ENCODE assay signal across 8 cellular contexts in genomic region chr2:70984576-70985282, GRCh38. TPM values are rescaled to one million over a fixed set of nuclear protein-coding genes. Genes with fewer than 3 reads are reported as not detected.
DNase-seq lines count a peak whose midpoint lies in the region; ATAC-seq, FAIRE-seq and TF ChIP-seq lines count a peak whose summit lies in the region.

No MANE protein-coding gene starts in this region.

- POLR2A ChIA-PET in MCF 10A (lab: Yijun Ruan, JAX): no interaction called here

- H3K9me3 Mint-ChIP-seq in MCF 10A (ENCODE audit: unreplicated experiment): no peaks in the 10 kb centered on the region

- H3K9ac ChIP-seq in liver (ENCODE audit: low read depth in 1 of 2, low read length in 2 of 2): no peak overlapping the region

- peak; percentile 34 to 77 for TF ChIP-seq RAD21 in liver (IDR thresholded peaks at IDR 0.05)

- H3K4me3 ChIP-seq in AG10803 (ENCODE audit: low read length): no peak overlapping the region
- no peak overlapping the region for H3K4me3 ChIP-seq in WERI-Rb-1 (ENCODE audit: low read depth, low read length)
- H3K4me3 ChIP-seq in liver (ENCODE audit: low read depth in 1 of 3, low read length in 3 of 3): no peak overlapping the region

- no peaks in the 10 kb centered on the region for H3K9me3 ChIP-seq in WERI-Rb-1 (ENCODE audit: severe bottlenecking)
- no peaks in the 10 kb centered on the region for H3K9me3 ChIP-seq in liver (ENCODE audit: control insufficient read depth in 4 of 4, low read length in 3 of 4)

- CTCF ChIA-PET in MCF 10A (lab: Yijun Ruan, JAX): interaction anchor here (0.6 to 1.1 kb wide), 4 partner anchors 9 to 1391 kb away, joined by 3 to 4 read pairs (median 3); no protein-coding TSS in a partner anchor

- ATAC-seq in HG03439 (IDR thresholded peaks at IDR 0.05; ENCODE audit: unreplicated experiment) (peak; percentile 80), GM19455 (IDR thresholded peaks at IDR 0.05; ENCODE audit: unreplicated experiment) (no peak)

- intact Hi-C loops in MCF 10A (cut with micrococcal nuclease): no loop called here

- H3K4me3 Mint-ChIP-seq in MCF 10A (ENCODE audit: unreplicated experiment): no peak overlapping the region

- H3K27ac Mint-ChIP-seq in MCF 10A (ENCODE audit: low read depth, unreplicated experiment): no peak overlapping the region

- H3K27me3 Mint-ChIP-seq in MCF 10A (ENCODE audit: insufficient read depth, unreplicated experiment): no peaks in the 10 kb centered on the region

- H3K27ac ChIP-seq in WERI-Rb-1 (no peak overlapping the region; the same call in 1 of the 2 replicates), liver (ENCODE audit: low read depth in 1 of 2, low read length in 2 of 2) (no peak overlapping the region)

- DNase-seq in AG10803 (ENCODE audit: low read depth) (peak; percentile 36), GM19239 (ENCODE audit: insufficient read length, low spot score) (peak; percentile 82), WERI-Rb-1 (peak; percentile 85), MCF 10A (ENCODE audit: unreplicated experiment) (peak; percentile 48)
- peak; percentile 65 for DNase-seq in stimulated activated CD8-positive, alpha-beta memory T cell treated with anti-CD3 and anti-CD28 coated beads, Interleukin-15, amount 100 ng/mL, for 24 hours (ENCODE audit: low read depth)

- peak; percentile 60 for TF ChIP-seq CTCF in AG10803 (conservative IDR thresholded peaks at IDR 0.05; ENCODE audit: low read length)
- peak; percentile 98 for TF ChIP-seq CTCF in WERI-Rb-1 (IDR thresholded peaks at IDR 0.05; ENCODE audit: low read depth, low read length)
- peak; percentile 59 for TF ChIP-seq CTCF in MCF 10A (IDR thresholded peaks at IDR 0.05; ENCODE audit: unreplicated experiment)
- peak; percentile 51 for TF ChIP-seq CTCF in liver (IDR thresholded peaks at IDR 0.05; ENCODE audit: low read depth, low read length, missing input control)

- WGBS in liver: 51% methylated on average over 32 of the region's 32 CpGs

- no peaks in the 10 kb centered on the region for H3K4me1 ChIP-seq in liver (ENCODE audit: control insufficient read depth in 4 of 4, insufficient read depth in 4 of 4, low read length in 3 of 4)

- H3K36me3 Mint-ChIP-seq in MCF 10A (ENCODE audit: insufficient read depth, unreplicated experiment): peaks cover 29% of the 10 kb centered on the region

- H3K27me3 ChIP-seq in WERI-Rb-1 (ENCODE audit: insufficient read depth, low read depth, severe bottlenecking): no peaks in the 10 kb centered on the region
- H3K27me3 ChIP-seq in liver (ENCODE audit: control insufficient read depth in 4 of 4, insufficient read depth in 4 of 4, low read length in 3 of 4): no peaks in the 10 kb centered on the region

- no peak for FAIRE-seq in GM19239 (lab: Jason Lieb, UNC)

- no TSS peak for BruUV-seq in MCF 10A (replicated peaks; lab: Mats Ljungman, UMichigan)

- H3K36me3 ChIP-seq in WERI-Rb-1 (peaks cover 43% of the 10 kb centered on the region), liver (ENCODE audit: control insufficient read depth in 4 of 4, insufficient read depth in 3 of 4, low read depth in 1 of 4, low read length in 3 of 4) (peaks cover 8 to 41% (median 23%) of the 10 kb centered on the region in 4 donors)

- no peaks in the 10 kb centered on the region for H3K4me1 Mint-ChIP-seq in MCF 10A (ENCODE audit: insufficient read depth, unreplicated experiment)

TF ChIP-seq in liver, 16 proteins besides CTCF, POLR2A, EP300 and RAD21:
- TF ChIP-seq GABPA (IDR thresholded peaks at IDR 0.05 in 1 of 2, conservative IDR thresholded peaks at IDR 0.05 in 1 of 2) (no peak), MAX (IDR thresholded peaks at IDR 0.05) (no peak), JUND (IDR thresholded peaks at IDR 0.05) (no peak), ATF3 (IDR thresholded peaks at IDR 0.05) (no peak), HNF4A (conservative IDR thresholded peaks at IDR 0.05) (no peak), FOXA2 (IDR thresholded peaks at IDR 0.05) (no peak), EGR1 (IDR thresholded peaks at IDR 0.05; ENCODE audit: low read depth in 2 of 2) (no peak), SP1 (IDR thresholded peaks at IDR 0.05) (no peak), ZBTB33 (IDR thresholded peaks at IDR 0.05) (no peak), RXRA (IDR thresholded peaks at IDR 0.05) (no peak), FOXA1 (IDR thresholded peaks at IDR 0.05) (no peak), YY1 (IDR thresholded peaks at IDR 0.05) (no peak), NR2F2 (IDR thresholded peaks at IDR 0.05) (no peak)

RNA-seq across cellular contexts. Expression of gene ANKRD53, which starts 6.3 kb away (rescaled TPM):
- total RNA-seq in MCF 10A (2022) (not detected in 2 replicates), liver (under 1 TPM; 0.33 to 0.50 TPM)
- under 1 TPM; 0.29 to 0.46 TPM for polyA plus RNA-seq in liver

RNA-seq across cellular contexts. Expression of gene TEX261, which starts 9.9 kb away (rescaled TPM):
- total RNA-seq in MCF 10A (2022) (52.3 and 63.2 TPM in 2 replicates), liver (10 to 100 TPM; 15.0 to 54.8 TPM)
- polyA plus RNA-seq in liver: 10 to 100 TPM; 14.2 to 33.8 TPM

RNA-seq across cellular contexts. Expression of gene ATP6V1B1, which starts 49.0 kb away (rescaled TPM):
- total RNA-seq in MCF 10A (2022): not detected in 2 replicates
- not detected for total RNA-seq in liver
- polyA plus RNA-seq in liver: not detected
